In genomic region chr19:2478324-2478755, GRCh38 we compare ENCODE assay signal across 8 cellular contexts. TPM values are rescaled to one million over a fixed set of nuclear protein-coding genes. Genes with fewer than 3 reads are reported as not detected.
DNase-seq lines count a peak whose midpoint lies in the region; ATAC-seq and TF ChIP-seq lines count a peak whose summit lies in the region.

No MANE protein-coding gene starts in this region.

- no peaks in the 10 kb centered on the region for H3K27me3 ChIP-seq in right lobe of liver

- intact Hi-C loops in right lobe of liver (cut with DNase I) = loop anchor here (10.0 kb wide), 2 partner anchors 96 to 136 kb away; no protein-coding TSS in a partner anchor

- TF ChIP-seq CTCF in right lobe of liver (IDR thresholded peaks at IDR 0.05) = peak in 3 of 4 donors; percentile 9 to 27 (median 22)

- H3K9me3 ChIP-seq in right lobe of liver = no peaks in the 10 kb centered on the region

- H3K27ac Mint-ChIP-seq in stimulated activated memory B cell treated with anti-CD40 and anti-IgM and Interleukin-4, amounts not matched to agents 10 μg/mL and 1 μg/mL and 100 μg/mL, for 72 hours = peak overlapping the region; percentile 82

- H3K4me3 ChIP-seq in right lobe of liver = peak overlapping the region; percentile 71 to 96 (median 77)

- WGBS in right lobe of liver (ENCODE audit: insufficient coverage, low coverage, low lambda C conversion rate, missing lambda C conversion rate) = 1% methylated on average over 18 of the region's 18 CpGs

- peaks cover 9% of the 10 kb centered on the region for H3K9me3 Mint-ChIP-seq in stimulated activated memory B cell treated with anti-CD40 and anti-IgM and Interleukin-4, amounts not matched to agents 10 μg/mL and 1 μg/mL and 100 μg/mL, for 72 hours

- ATAC-seq in right lobe of liver = peak; percentile 19 to 42 (median 26)
- no peak for ATAC-seq in stimulated activated memory B cell treated with anti-CD40 and anti-IgM and Interleukin-4, amounts not matched to agents 10 μg/mL and 1 μg/mL and 100 μg/mL, for 72 hours

- peaks cover 33% of the 10 kb centered on the region for H3K4me1 Mint-ChIP-seq in stimulated activated memory B cell treated with anti-CD40 and anti-IgM and Interleukin-4, amounts not matched to agents 10 μg/mL and 1 μg/mL and 100 μg/mL, for 72 hours

- H3K4me3 Mint-ChIP-seq in stimulated activated memory B cell treated with anti-CD40 and anti-IgM and Interleukin-4, amounts not matched to agents 10 μg/mL and 1 μg/mL and 100 μg/mL, for 72 hours = peak overlapping the region; percentile 100

- H3K36me3 Mint-ChIP-seq in stimulated activated memory B cell treated with anti-CD40 and anti-IgM and Interleukin-4, amounts not matched to agents 10 μg/mL and 1 μg/mL and 100 μg/mL, for 72 hours = peaks cover 27% of the 10 kb centered on the region

- no peaks in the 10 kb centered on the region for H3K27me3 Mint-ChIP-seq in stimulated activated memory B cell treated with anti-CD40 and anti-IgM and Interleukin-4, amounts not matched to agents 10 μg/mL and 1 μg/mL and 100 μg/mL, for 72 hours

- peak overlapping the region; percentile 81 to 97 (median 93) for H3K27ac ChIP-seq in right lobe of liver

- peaks cover 0 to 14% (median 7%) of the 10 kb centered on the region in 4 donors for H3K36me3 ChIP-seq in right lobe of liver

- DNase-seq in CD1c-positive myeloid dendritic cell (ENCODE audit: extremely low spot score) (peak; percentile 56), KG1 (lab: John Stamatoyannopoulos, UW) (peak; percentile 40), T-helper 9 cell (peak; percentile 54), dedifferentiated amniotic fluid mesenchymal stem cell (ENCODE audit: extremely low spot score) (peak; percentile 30), right lobe of liver (peak; percentile 79 to 89 (median 81)), iPS-NIHi11 (ENCODE audit: low spot score) (no peak), cortex of kidney (lab: John Stamatoyannopoulos, UW) (no peak)

- peaks cover 0 to 13% (median 0%) of the 10 kb centered on the region in 4 donors for H3K4me1 ChIP-seq in right lobe of liver

- no peak for TF ChIP-seq POLR2A in right lobe of liver (IDR thresholded peaks at IDR 0.05)

RNA-seq across cellular contexts. Expression of gene GADD45B, which starts 2.4 kb away (rescaled TPM):
- 100 to 1,000 TPM in 4 of 6 experiments, 10 to 100 TPM in 2; 39.0 to 176 (median 127) TPM for total RNA-seq in right lobe of liver

RNA-seq across cellular contexts. Expression of gene LMNB2, which starts 21.6 kb away (rescaled TPM):
- 10 to 100 TPM in 1 of 6 experiments, 1 to 10 TPM in 5; 4.6 to 11.6 (median 7.1) TPM for total RNA-seq in right lobe of liver

RNA-seq across cellular contexts. Expression of gene TIMM13, which starts 51.0 kb away (rescaled TPM):
- total RNA-seq in right lobe of liver = 10 to 100 TPM; 35.5 to 59.8 (median 51.1) TPM

Comparison
In these comparisons a context has a peak if more than half of its experiments do, and no peak if none do; other contexts are left out.
1. DNase-seq: peak in CD1c-positive myeloid dendritic cell (single experiment), KG1 (single experiment), T-helper 9 cell (single experiment), dedifferentiated amniotic fluid mesenchymal stem cell (single experiment) and right lobe of liver (3 of 3); none in iPS-NIHi11 (single experiment) and cortex of kidney (single experiment).